ENCODE assay signal across 9 cellular contexts in the genomic region with DNA sequence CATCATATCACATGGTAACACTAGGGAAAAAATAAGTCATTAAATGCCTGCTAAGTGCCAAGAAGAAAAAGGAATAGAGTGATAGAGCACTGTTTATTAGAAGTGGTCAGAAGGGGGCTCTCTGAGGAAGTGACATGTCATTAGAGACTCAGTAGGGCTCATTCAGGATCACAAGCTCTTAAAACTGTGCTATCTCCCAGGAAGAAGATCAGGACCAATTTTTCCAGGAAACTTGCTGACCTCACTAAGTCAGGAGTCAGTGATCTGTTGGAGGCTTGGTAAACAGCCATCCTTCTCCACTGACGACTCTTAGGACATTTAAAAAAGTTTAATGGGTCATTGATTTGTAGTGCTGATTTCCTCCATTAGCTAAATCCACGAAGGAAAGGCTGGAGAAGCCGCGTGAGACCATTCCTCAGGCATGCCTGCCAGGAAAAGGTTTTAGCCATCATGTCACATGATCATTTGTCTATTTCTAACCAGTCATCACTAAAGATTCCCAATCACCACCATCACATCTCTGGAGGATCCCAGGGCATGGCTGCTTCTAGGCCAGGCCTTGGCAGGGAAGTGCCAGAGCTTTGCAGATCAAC. TPM values are rescaled to one million over a fixed set of nuclear protein-coding genes. Genes with fewer than 3 reads are reported as not detected.
DNase-seq lines count a peak whose midpoint lies in the region; ATAC-seq and TF ChIP-seq lines count a peak whose summit lies in the region.
"Had no signal": no experiment of that assay in that cellular context is flagged by ENCODE, and none has a peak within 500 bp of the region (broad histone marks: within the 10 kb centered on the region; RNA-seq: fewer than 3 reads in every experiment).

No MANE protein-coding gene starts in this region.

- WGBS in aorta, 2 donors = 60 to 61% methylated on average over 4 of the region's 4 CpGs

- no TSS peak for BruUV-seq in MCF 10A (replicated peaks; lab: Mats Ljungman, UMichigan)

- no peak for DNase-seq in activated naive CD8-positive, alpha-beta T cell treated with anti-CD3 and anti-CD28 coated beads for 36 hours
- no peak for DNase-seq in MCF 10A (ENCODE audit: unreplicated experiment)
- no peak for DNase-seq in memory B cell (ENCODE audit: low spot score in 2 of 2)
- DNase-seq in aorta = no peak
- no peak for DNase-seq in NCI-H2227 (lab: John Stamatoyannopoulos, UW; ENCODE audit: unreplicated experiment)
- DNase-seq in activated T-cell treated with anti-CD3 and anti-CD28 coated beads, Interleukin-2, amount 50 U/mL, for 4 hours = no peak
- DNase-seq: C1 segment of cervical spinal cord had no signal

- no peak overlapping the region for H3K27ac ChIP-seq in aorta (ENCODE audit: low read depth in 1 of 2, low read length in 2 of 2)

- peak overlapping the region; percentile 59 for H3K27ac Mint-ChIP-seq in activated naive CD8-positive, alpha-beta T cell
- no peak overlapping the region for H3K27ac Mint-ChIP-seq in activated naive CD8-positive, alpha-beta T cell treated with anti-CD3 and anti-CD28 coated beads for 36 hours
- H3K27ac Mint-ChIP-seq in MCF 10A (ENCODE audit: low read depth, unreplicated experiment) = peak overlapping the region; percentile 88
- peak overlapping the region; percentile 75 for H3K27ac Mint-ChIP-seq in memory B cell

- POLR2A ChIA-PET in MCF 10A (lab: Yijun Ruan, JAX) = interaction anchor here (2.7 to 20.5 kb wide), 4 partner anchors 7 to 21 kb away, joined by 19 to 480 read pairs (median 259); partner anchors contain the start of gene PTPN1

- H3K4me3 ChIP-seq in aorta (ENCODE audit: low read length in 2 of 2) = no peak overlapping the region

- CTCF ChIA-PET in MCF 10A (lab: Yijun Ruan, JAX) = interaction anchor here (1.0 to 1.7 kb wide), 2 partner anchors 26 to 172 kb away, joined by 3 read pairs; no protein-coding TSS in a partner anchor

- H3K36me3 ChIP-seq in aorta (ENCODE audit: control insufficient read depth in 1 of 2, insufficient read depth in 2 of 2, low read length in 1 of 2) = no peaks in the 10 kb centered on the region

- no peaks in the 10 kb centered on the region for H3K4me1 ChIP-seq in aorta (ENCODE audit: control insufficient read depth in 1 of 2, insufficient read depth in 2 of 2, low read length in 2 of 2)

- no peaks in the 10 kb centered on the region for H3K9me3 Mint-ChIP-seq in activated naive CD8-positive, alpha-beta T cell (ENCODE audit: low read depth)
- H3K9me3 Mint-ChIP-seq in activated naive CD8-positive, alpha-beta T cell treated with anti-CD3 and anti-CD28 coated beads for 36 hours = no peaks in the 10 kb centered on the region
- H3K9me3 Mint-ChIP-seq in MCF 10A (ENCODE audit: unreplicated experiment) (no peaks in the 10 kb centered on the region), memory B cell (no peaks in the 10 kb centered on the region)
- H3K9me3 Mint-ChIP-seq in activated T-cell treated with anti-CD3 and anti-CD28 coated beads, Interleukin-2, amount 50 U/mL, for 4 hours = no peaks in the 10 kb centered on the region

- ATAC-seq in memory B cell (ENCODE audit: low read depth) (peak; percentile 61), aorta (ENCODE audit: low FRiP score) (peak; percentile 60), GM18870 (IDR thresholded peaks at IDR 0.05; ENCODE audit: unreplicated experiment) (no peak)
- ATAC-seq in activated T-cell treated with anti-CD3 and anti-CD28 coated beads, Interleukin-2, amount 50 U/mL, for 4 hours = no peak

- no peaks in the 10 kb centered on the region for H3K36me3 Mint-ChIP-seq in activated naive CD8-positive, alpha-beta T cell
- no peaks in the 10 kb centered on the region for H3K36me3 Mint-ChIP-seq in activated naive CD8-positive, alpha-beta T cell treated with anti-CD3 and anti-CD28 coated beads for 36 hours
- H3K36me3 Mint-ChIP-seq in MCF 10A (ENCODE audit: insufficient read depth, unreplicated experiment) = no peaks in the 10 kb centered on the region
- no peaks in the 10 kb centered on the region for H3K36me3 Mint-ChIP-seq in memory B cell
- no peaks in the 10 kb centered on the region for H3K36me3 Mint-ChIP-seq in activated T-cell treated with anti-CD3 and anti-CD28 coated beads, Interleukin-2, amount 50 U/mL, for 4 hours (ENCODE audit: insufficient read depth)

- no peaks in the 10 kb centered on the region for H3K27me3 Mint-ChIP-seq in activated naive CD8-positive, alpha-beta T cell
- no peaks in the 10 kb centered on the region for H3K27me3 Mint-ChIP-seq in activated naive CD8-positive, alpha-beta T cell treated with anti-CD3 and anti-CD28 coated beads for 36 hours
- H3K27me3 Mint-ChIP-seq in MCF 10A (ENCODE audit: insufficient read depth, unreplicated experiment) (no peaks in the 10 kb centered on the region), memory B cell (no peaks in the 10 kb centered on the region)
- no peaks in the 10 kb centered on the region for H3K27me3 Mint-ChIP-seq in activated T-cell treated with anti-CD3 and anti-CD28 coated beads, Interleukin-2, amount 50 U/mL, for 4 hours (ENCODE audit: low read depth)

- H3K4me3 Mint-ChIP-seq in activated naive CD8-positive, alpha-beta T cell = no peak overlapping the region
- no peak overlapping the region for H3K4me3 Mint-ChIP-seq in activated naive CD8-positive, alpha-beta T cell treated with anti-CD3 and anti-CD28 coated beads for 36 hours
- H3K4me3 Mint-ChIP-seq in MCF 10A (ENCODE audit: unreplicated experiment) = no peak overlapping the region
- no peak overlapping the region for H3K4me3 Mint-ChIP-seq in memory B cell
- no peak overlapping the region for H3K4me3 Mint-ChIP-seq in activated T-cell treated with anti-CD3 and anti-CD28 coated beads, Interleukin-2, amount 50 U/mL, for 4 hours

- no peaks in the 10 kb centered on the region for H3K27me3 ChIP-seq in aorta (ENCODE audit: control insufficient read depth in 1 of 2, insufficient read depth in 2 of 2, low read length in 1 of 2)

- H3K4me1 Mint-ChIP-seq in activated naive CD8-positive, alpha-beta T cell (ENCODE audit: low read depth) = peaks cover 2% of the 10 kb centered on the region
- peaks cover 5% of the 10 kb centered on the region for H3K4me1 Mint-ChIP-seq in activated naive CD8-positive, alpha-beta T cell treated with anti-CD3 and anti-CD28 coated beads for 36 hours
- H3K4me1 Mint-ChIP-seq in MCF 10A (ENCODE audit: insufficient read depth, unreplicated experiment) = peaks cover 27% of the 10 kb centered on the region
- H3K4me1 Mint-ChIP-seq in memory B cell = peaks cover 25% of the 10 kb centered on the region
- H3K4me1 Mint-ChIP-seq in activated T-cell treated with anti-CD3 and anti-CD28 coated beads, Interleukin-2, amount 50 U/mL, for 4 hours (ENCODE audit: low read depth) = peaks cover 6% of the 10 kb centered on the region

- TF ChIP-seq CTCF in MCF 10A (IDR thresholded peaks at IDR 0.05; ENCODE audit: unreplicated experiment) = no peak

- H3K9me3 ChIP-seq in aorta (ENCODE audit: control insufficient read depth, low read length) = no peaks in the 10 kb centered on the region

- intact Hi-C loops in MCF 10A (cut with micrococcal nuclease) = no loop called here
- intact Hi-C loops in aorta (cut with DNase I) = loop anchor here (2.0 to 10.0 kb wide), 2 partner anchors 76 to 240 kb away; no protein-coding TSS in a partner anchor

RNA-seq across cellular contexts. Expression of gene PTPN1, which starts 5.9 kb away (rescaled TPM):
- total RNA-seq in activated naive CD8-positive, alpha-beta T cell treated with anti-CD3 and anti-CD28 coated beads for 36 hours = 10 to 100 TPM; 53.0 to 54.0 TPM
- total RNA-seq in MCF 10A (2022) (56.4 and 63.0 TPM in 2 replicates), aorta (10 to 100 TPM; 31.2 to 51.6 TPM)
- 10 to 100 TPM; 17.7 to 19.8 TPM for polyA plus RNA-seq in aorta
- total RNA-seq in activated T-cell treated with anti-CD3 and anti-CD28 coated beads, Interleukin-2, amount 50 U/mL, for 4 hours = 10 to 100 TPM; 72.0 to 87.9 (median 72.3) TPM

Comparison
In these comparisons a context has a peak if more than half of its experiments do, and no peak if none do; other contexts are left out.
1. ATAC-seq: peak in memory B cell (single experiment) and aorta (single experiment); none in GM18870 (single experiment) and activated T-cell treated with anti-CD3 and anti-CD28 coated beads, Interleukin-2, amount 50 U/mL, for 4 hours (0 of 2).